ENCODE assay signal across 12 cellular contexts in the genomic region with DNA sequence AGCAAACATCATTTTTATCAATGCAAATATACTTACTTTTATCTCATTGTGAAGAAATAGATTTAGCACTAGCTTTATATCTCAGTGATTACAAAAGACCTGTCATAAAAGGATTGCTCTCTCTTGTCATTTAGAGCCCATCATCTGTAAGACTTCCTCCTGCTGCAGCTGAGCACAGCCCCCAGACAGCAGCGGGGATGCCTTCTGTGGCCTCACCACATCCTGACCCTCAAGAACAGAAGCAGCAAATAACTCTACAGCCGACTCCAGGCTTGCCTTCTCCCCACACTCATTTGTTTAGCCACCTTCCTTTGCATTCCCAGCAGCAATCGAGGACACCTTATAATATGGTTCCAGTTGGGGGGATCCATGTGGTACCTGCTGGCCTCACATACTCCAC.
DNase-seq lines count a peak whose midpoint lies in the region; ATAC-seq lines count a peak whose summit lies in the region.
"Had no signal": no experiment of that assay in that cellular context is flagged by ENCODE, and none has a peak within 500 bp of the region (broad histone marks: within the 10 kb centered on the region; RNA-seq: fewer than 3 reads in every experiment).

No MANE protein-coding gene starts in this region.

- peak; percentile 57 for ATAC-seq in HG03342 (IDR thresholded peaks at IDR 0.05; ENCODE audit: unreplicated experiment)

- DNase-seq in activated CD8-positive, alpha-beta memory T cell treated with anti-CD3 and anti-CD28 coated beads for 24 hours = peak; percentile 58
- DNase-seq in activated CD8-positive, alpha-beta memory T cell treated with anti-CD3 and anti-CD28 coated beads, Interleukin-2, amount 50 U/mL, for 48 hours = no peak
- peak; percentile 54 for DNase-seq in activated CD4-positive, alpha-beta memory T cell treated with anti-CD3 and anti-CD28 coated beads for 36 hours
- peak; percentile 7 to 10 for DNase-seq in stimulated activated CD8-positive, alpha-beta memory T cell treated with anti-CD3 and anti-CD28 coated beads, Interleukin-2, amount 100 ng/mL, for 1 hour (ENCODE audit: low read depth in 2 of 2)
- DNase-seq in NCI-H2171 (lab: John Stamatoyannopoulos, UW) = no peak
- no peak for DNase-seq in ecto neural progenitor cell (ENCODE audit: low spot score)
- DNase-seq in NCI-H226 = no peak
- DNase-seq: dermis blood vessel endothelial cell, NCI-H524 had no signal

- intact Hi-C loops in activated CD4-positive, alpha-beta memory T cell treated with anti-CD3 and anti-CD28 coated beads for 36 hours (cut with micrococcal nuclease) = loop anchor here (5.0 kb wide), 1 partner anchor 69 kb away; no protein-coding TSS in a partner anchor

- H3K27ac Mint-ChIP-seq in activated CD4-positive, alpha-beta memory T cell treated with anti-CD3 and anti-CD28 coated beads for 36 hours = no peak overlapping the region
- H3K27ac Mint-ChIP-seq: progenitor cell of endocrine pancreas; stimulated activated naive CD8-positive, alpha-beta T cell treated with anti-CD3 and anti-CD28 coated beads, Interleukin-15, Interleukin-2, amounts not matched to agents 100 ng/mL and 50 ng/mL, for 24 hours had no signal

- H3K36me3 Mint-ChIP-seq in activated CD4-positive, alpha-beta memory T cell treated with anti-CD3 and anti-CD28 coated beads for 36 hours = peaks cover 32% of the 10 kb centered on the region

- POLR2A ChIA-PET in activated CD4-positive, alpha-beta memory T cell treated with anti-CD3 and anti-CD28 coated beads for 36 hours (lab: Charles Lee) = no interaction called here

- no peak overlapping the region for H3K4me3 Mint-ChIP-seq in activated CD4-positive, alpha-beta memory T cell treated with anti-CD3 and anti-CD28 coated beads for 36 hours
- H3K4me3 Mint-ChIP-seq: stimulated activated naive CD8-positive, alpha-beta T cell treated with anti-CD3 and anti-CD28 coated beads, Interleukin-15, Interleukin-2, amounts not matched to agents 100 ng/mL and 50 ng/mL, for 24 hours had no signal

- CTCF ChIA-PET in activated CD4-positive, alpha-beta memory T cell treated with anti-CD3 and anti-CD28 coated beads for 36 hours (lab: Charles Lee) = interaction anchor here (1.0 to 1.4 kb wide), 2 partner anchors 127 to 508 kb away, joined by 3 read pairs; a partner anchor contains a TSS

- H3K27me3 Mint-ChIP-seq in activated CD4-positive, alpha-beta memory T cell treated with anti-CD3 and anti-CD28 coated beads for 36 hours = no peaks in the 10 kb centered on the region
- H3K27me3 Mint-ChIP-seq: progenitor cell of endocrine pancreas; stimulated activated naive CD8-positive, alpha-beta T cell treated with anti-CD3 and anti-CD28 coated beads, Interleukin-15, Interleukin-2, amounts not matched to agents 100 ng/mL and 50 ng/mL, for 24 hours had no signal

- H3K9me3 Mint-ChIP-seq in activated CD4-positive, alpha-beta memory T cell treated with anti-CD3 and anti-CD28 coated beads for 36 hours = no peaks in the 10 kb centered on the region
- H3K9me3 Mint-ChIP-seq: stimulated activated naive CD8-positive, alpha-beta T cell treated with anti-CD3 and anti-CD28 coated beads, Interleukin-15, Interleukin-2, amounts not matched to agents 100 ng/mL and 50 ng/mL, for 24 hours had no signal

- peaks cover 36% of the 10 kb centered on the region for H3K4me1 Mint-ChIP-seq in activated CD4-positive, alpha-beta memory T cell treated with anti-CD3 and anti-CD28 coated beads for 36 hours (ENCODE audit: low read depth)

Comparison
In these comparisons a context has a peak if more than half of its experiments do, and no peak if none do; other contexts are left out.
1. DNase-seq: peak in activated CD8-positive, alpha-beta memory T cell treated with anti-CD3 and anti-CD28 coated beads for 24 hours (single experiment), activated CD4-positive, alpha-beta memory T cell treated with anti-CD3 and anti-CD28 coated beads for 36 hours (single experiment) and stimulated activated CD8-positive, alpha-beta memory T cell treated with anti-CD3 and anti-CD28 coated beads, Interleukin-2, amount 100 ng/mL, for 1 hour (2 of 2); none in activated CD8-positive, alpha-beta memory T cell treated with anti-CD3 and anti-CD28 coated beads, Interleukin-2, amount 50 U/mL, for 48 hours (single experiment), NCI-H2171 (single experiment), ecto neural progenitor cell (single experiment) and NCI-H226 (single experiment).